1 cellular context compared by ENCODE assay signal in the genomic region with DNA sequence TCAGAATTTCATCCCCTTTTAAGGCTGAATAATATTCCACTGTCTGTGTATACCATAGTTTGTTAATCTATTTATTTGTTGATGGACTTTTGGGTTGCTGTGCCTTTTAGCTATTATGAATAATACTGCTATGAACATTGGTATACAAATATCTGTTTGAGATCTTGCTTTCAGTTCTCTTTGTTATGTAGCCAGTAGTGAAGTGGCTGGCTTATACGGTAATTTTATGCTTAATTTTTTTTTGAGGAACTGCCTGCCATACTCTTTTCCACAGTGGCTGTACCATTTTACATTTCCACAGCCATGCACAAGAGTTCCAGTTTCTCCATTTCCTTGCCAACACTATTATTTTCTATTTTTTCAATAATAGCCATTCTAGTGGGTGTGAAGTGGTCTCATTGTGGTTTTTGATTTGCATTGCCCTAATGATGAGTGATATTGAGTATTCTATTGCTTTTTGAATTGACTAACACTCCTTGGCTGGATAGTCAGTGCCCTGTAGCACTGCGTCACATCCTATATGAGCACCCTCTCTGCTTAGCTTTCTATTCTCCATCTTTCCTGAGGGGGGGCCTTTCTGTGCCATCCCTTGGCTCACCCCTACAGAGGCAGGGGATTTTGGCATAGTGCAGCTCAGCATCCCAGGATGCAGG.
A peak's percentile ranks its signal among the peaks of the same experiment; 100 is the strongest.
TF ChIP-seq lines count a peak whose summit lies in the region.

No MANE protein-coding gene starts in this region.

TF ChIP-seq in GM12878, 131 proteins besides CTCF, POLR2A, EP300 and RAD21:
- TF ChIP-seq IRF5 (IDR thresholded peaks at IDR 0.05; ENCODE audit: borderline replicate concordance) (no peak), CBFB (IDR thresholded peaks at IDR 0.05; ENCODE audit: low read depth) (peak; percentile 44; the same call in 1 of the 2 replicates), MTA2 (IDR thresholded peaks at IDR 0.05; ENCODE audit: low read depth) (0 out of 2 replicates have a peak, but pooled peaks have one; percentile 23), TCF7 (IDR thresholded peaks at IDR 0.05; ENCODE audit: borderline replicate concordance) (no peak), ATF7 (IDR thresholded peaks at IDR 0.05; ENCODE audit: low read depth) (no peak), BACH1 (IDR thresholded peaks at IDR 0.05; ENCODE audit: borderline replicate concordance) (no peak), ESRRA (IDR thresholded peaks at IDR 0.05; ENCODE audit: low read length) (no peak), FOXM1 (IDR thresholded peaks at IDR 0.05; ENCODE audit: low read depth, low read length) (0 out of 2 replicates have a peak, but pooled peaks have one; percentile 59), JUNB (IDR thresholded peaks at IDR 0.05) (peak; percentile 84), POU2F2 (IDR thresholded peaks at IDR 0.05; ENCODE audit: borderline replicate concordance, low read depth, low read length) (peak; percentile 89), NFIC (IDR thresholded peaks at IDR 0.05; ENCODE audit: low read depth, low read length) (peak; percentile 66), YBX1 (IDR thresholded peaks at IDR 0.05) (no peak), USF1 (IDR thresholded peaks at IDR 0.05; ENCODE audit: borderline replicate concordance, extremely low read length, insufficient read depth, low read depth, low read length) (no peak), CREM (IDR thresholded peaks at IDR 0.05; ENCODE audit: low read depth) (peak; percentile 61; the same call in 1 of the 2 replicates), BCL11A (IDR thresholded peaks at IDR 0.05; ENCODE audit: low read depth, low read length) (peak; percentile 51; the same call in 1 of the 2 replicates), SIN3A (IDR thresholded peaks at IDR 0.05; ENCODE audit: low read depth, low read length) (no peak), KAT2A (conservative IDR thresholded peaks at IDR 0.05; ENCODE audit: control insufficient read depth, low read depth, low read length) (no peak), MEF2A (IDR thresholded peaks at IDR 0.05; ENCODE audit: insufficient read depth, low read depth, low read length) (peak; percentile 54; the same call in 1 of the 2 replicates), ZNF687 (IDR thresholded peaks at IDR 0.05) (no peak), PAX5 (IDR thresholded peaks at IDR 0.05; ENCODE audit: borderline replicate concordance, low read depth, low read length) (peak; percentile 78; the same call in 1 of the 2 replicates), IRF4 (IDR thresholded peaks at IDR 0.05; ENCODE audit: low read depth, low read length) (peak; percentile 43; the same call in 1 of the 2 replicates), RUNX3 (IDR thresholded peaks at IDR 0.05; ENCODE audit: low read length) (peak; percentile 95), TARDBP (IDR thresholded peaks at IDR 0.05; ENCODE audit: borderline replicate concordance) (no peak), SPI1 (IDR thresholded peaks at IDR 0.05; ENCODE audit: borderline replicate concordance, insufficient read depth, low read depth, low read length) (peak; percentile 35; the same call in 1 of the 2 replicates), CREB1 (IDR thresholded peaks at IDR 0.05; ENCODE audit: low read depth) (peak; percentile 34; the same call in 1 of the 2 replicates), KDM1A (IDR thresholded peaks at IDR 0.05; ENCODE audit: borderline replicate concordance) (no peak), PRDM15 (CRISPR knock-in tag; IDR thresholded peaks at IDR 0.05) (no peak)
- TF ChIP-seq, protein P1, sequence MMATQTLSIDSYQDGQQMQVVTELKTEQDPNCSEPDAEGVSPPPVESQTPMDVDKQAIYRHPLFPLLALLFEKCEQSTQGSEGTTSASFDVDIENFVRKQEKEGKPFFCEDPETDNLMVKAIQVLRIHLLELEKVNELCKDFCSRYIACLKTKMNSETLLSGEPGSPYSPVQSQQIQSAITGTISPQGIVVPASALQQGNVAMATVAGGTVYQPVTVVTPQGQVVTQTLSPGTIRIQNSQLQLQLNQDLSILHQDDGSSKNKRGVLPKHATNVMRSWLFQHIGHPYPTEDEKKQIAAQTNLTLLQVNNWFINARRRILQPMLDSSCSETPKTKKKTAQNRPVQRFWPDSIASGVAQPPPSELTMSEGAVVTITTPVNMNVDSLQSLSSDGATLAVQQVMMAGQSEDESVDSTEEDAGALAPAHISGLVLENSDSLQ (IDR thresholded peaks at IDR 0.05), result no peak
- TF ChIP-seq, protein P2, sequence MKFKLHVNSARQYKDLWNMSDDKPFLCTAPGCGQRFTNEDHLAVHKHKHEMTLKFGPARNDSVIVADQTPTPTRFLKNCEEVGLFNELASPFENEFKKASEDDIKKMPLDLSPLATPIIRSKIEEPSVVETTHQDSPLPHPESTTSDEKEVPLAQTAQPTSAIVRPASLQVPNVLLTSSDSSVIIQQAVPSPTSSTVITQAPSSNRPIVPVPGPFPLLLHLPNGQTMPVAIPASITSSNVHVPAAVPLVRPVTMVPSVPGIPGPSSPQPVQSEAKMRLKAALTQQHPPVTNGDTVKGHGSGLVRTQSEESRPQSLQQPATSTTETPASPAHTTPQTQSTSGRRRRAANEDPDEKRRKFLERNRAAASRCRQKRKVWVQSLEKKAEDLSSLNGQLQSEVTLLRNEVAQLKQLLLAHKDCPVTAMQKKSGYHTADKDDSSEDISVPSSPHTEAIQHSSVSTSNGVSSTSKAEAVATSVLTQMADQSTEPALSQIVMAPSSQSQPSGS (IDR thresholded peaks at IDR 0.05; ENCODE audit: low read length), result peak; percentile 41; the same call in 1 of the 2 replicates
- TF ChIP-seq, protein P3, sequence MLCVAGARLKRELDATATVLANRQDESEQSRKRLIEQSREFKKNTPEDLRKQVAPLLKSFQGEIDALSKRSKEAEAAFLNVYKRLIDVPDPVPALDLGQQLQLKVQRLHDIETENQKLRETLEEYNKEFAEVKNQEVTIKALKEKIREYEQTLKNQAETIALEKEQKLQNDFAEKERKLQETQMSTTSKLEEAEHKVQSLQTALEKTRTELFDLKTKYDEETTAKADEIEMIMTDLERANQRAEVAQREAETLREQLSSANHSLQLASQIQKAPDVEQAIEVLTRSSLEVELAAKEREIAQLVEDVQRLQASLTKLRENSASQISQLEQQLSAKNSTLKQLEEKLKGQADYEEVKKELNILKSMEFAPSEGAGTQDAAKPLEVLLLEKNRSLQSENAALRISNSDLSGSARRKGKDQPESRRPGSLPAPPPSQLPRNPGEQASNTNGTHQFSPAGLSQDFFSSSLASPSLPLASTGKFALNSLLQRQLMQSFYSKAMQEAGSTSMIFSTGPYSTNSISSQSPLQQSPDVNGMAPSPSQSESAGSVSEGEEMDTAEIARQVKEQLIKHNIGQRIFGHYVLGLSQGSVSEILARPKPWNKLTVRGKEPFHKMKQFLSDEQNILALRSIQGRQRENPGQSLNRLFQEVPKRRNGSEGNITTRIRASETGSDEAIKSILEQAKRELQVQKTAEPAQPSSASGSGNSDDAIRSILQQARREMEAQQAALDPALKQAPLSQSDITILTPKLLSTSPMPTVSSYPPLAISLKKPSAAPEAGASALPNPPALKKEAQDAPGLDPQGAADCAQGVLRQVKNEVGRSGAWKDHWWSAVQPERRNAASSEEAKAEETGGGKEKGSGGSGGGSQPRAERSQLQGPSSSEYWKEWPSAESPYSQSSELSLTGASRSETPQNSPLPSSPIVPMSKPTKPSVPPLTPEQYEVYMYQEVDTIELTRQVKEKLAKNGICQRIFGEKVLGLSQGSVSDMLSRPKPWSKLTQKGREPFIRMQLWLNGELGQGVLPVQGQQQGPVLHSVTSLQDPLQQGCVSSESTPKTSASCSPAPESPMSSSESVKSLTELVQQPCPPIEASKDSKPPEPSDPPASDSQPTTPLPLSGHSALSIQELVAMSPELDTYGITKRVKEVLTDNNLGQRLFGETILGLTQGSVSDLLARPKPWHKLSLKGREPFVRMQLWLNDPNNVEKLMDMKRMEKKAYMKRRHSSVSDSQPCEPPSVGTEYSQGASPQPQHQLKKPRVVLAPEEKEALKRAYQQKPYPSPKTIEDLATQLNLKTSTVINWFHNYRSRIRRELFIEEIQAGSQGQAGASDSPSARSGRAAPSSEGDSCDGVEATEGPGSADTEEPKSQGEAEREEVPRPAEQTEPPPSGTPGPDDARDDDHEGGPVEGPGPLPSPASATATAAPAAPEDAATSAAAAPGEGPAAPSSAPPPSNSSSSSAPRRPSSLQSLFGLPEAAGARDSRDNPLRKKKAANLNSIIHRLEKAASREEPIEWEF (IDR thresholded peaks at IDR 0.05; ENCODE audit: insufficient replicate concordance, low read depth, low read length), result peak; percentile 62
- TF ChIP-seq, protein P4, sequence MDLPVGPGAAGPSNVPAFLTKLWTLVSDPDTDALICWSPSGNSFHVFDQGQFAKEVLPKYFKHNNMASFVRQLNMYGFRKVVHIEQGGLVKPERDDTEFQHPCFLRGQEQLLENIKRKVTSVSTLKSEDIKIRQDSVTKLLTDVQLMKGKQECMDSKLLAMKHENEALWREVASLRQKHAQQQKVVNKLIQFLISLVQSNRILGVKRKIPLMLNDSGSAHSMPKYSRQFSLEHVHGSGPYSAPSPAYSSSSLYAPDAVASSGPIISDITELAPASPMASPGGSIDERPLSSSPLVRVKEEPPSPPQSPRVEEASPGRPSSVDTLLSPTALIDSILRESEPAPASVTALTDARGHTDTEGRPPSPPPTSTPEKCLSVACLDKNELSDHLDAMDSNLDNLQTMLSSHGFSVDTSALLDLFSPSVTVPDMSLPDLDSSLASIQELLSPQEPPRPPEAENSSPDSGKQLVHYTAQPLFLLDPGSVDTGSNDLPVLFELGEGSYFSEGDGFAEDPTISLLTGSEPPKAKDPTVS (IDR thresholded peaks at IDR 0.05; ENCODE audit: low read depth, low read length), result no peak
